8 cellular contexts compared by ENCODE assay signal in genomic region chrX:139203681-139204575, GRCh38.
DNase-seq lines count a peak whose midpoint lies in the region; ATAC-seq and TF ChIP-seq lines count a peak whose summit lies in the region.

No MANE protein-coding gene starts in this region.

- H3K4me3 Mint-ChIP-seq in neural progenitor cell: peak overlapping the region; percentile 99

- peaks cover 45% of the 10 kb centered on the region for H3K4me1 Mint-ChIP-seq in neural progenitor cell

- H3K4me2 ChIP-seq in MM.1S (ENCODE audit: low read depth, low read length) (peak overlapping the region; percentile 65; the same call in 1 of the 2 replicates), neural progenitor cell (peak overlapping the region; percentile 87)

- H3K27me3 ChIP-seq in MM.1S (replicated peaks; ENCODE audit: insufficient read depth, low read length) (no peaks in the 10 kb centered on the region), esophagus (ENCODE audit: control insufficient read depth in 1 of 2, insufficient read depth in 2 of 2, low read length in 2 of 2) (no peaks in the 10 kb centered on the region), neural progenitor cell (peaks cover 81% of the 10 kb centered on the region)

- H3K4me3 ChIP-seq in MM.1S (ENCODE audit: low read length) (peak overlapping the region; percentile 55), esophagus (ENCODE audit: low read depth in 1 of 2, low read length in 2 of 2) (peak overlapping the region; percentile 34 to 57), neural progenitor cell (peak overlapping the region; percentile 49)

- H3K9me3 ChIP-seq in MM.1S (replicated peaks; ENCODE audit: insufficient read depth, low read length) (no peaks in the 10 kb centered on the region), esophagus (ENCODE audit: control insufficient read depth in 2 of 2, insufficient read depth in 1 of 2, low read depth in 1 of 2, low read length in 1 of 2) (peaks cover 0 to 7% of the 10 kb centered on the region in 2 donors), neural progenitor cell (ENCODE audit: low read depth) (no peaks in the 10 kb centered on the region)

- peaks cover 19% of the 10 kb centered on the region for H3K27me3 Mint-ChIP-seq in neural progenitor cell (ENCODE audit: insufficient read depth, low read depth)

- no peak for ATAC-seq in HG02678 (IDR thresholded peaks at IDR 0.05; ENCODE audit: unreplicated experiment)

- H4K20me1 ChIP-seq in MM.1S (ENCODE audit: insufficient read depth, low read length): no peaks in the 10 kb centered on the region
- H4K20me1 ChIP-seq in neural progenitor cell (ENCODE audit: low read depth): no peaks in the 10 kb centered on the region

- no peaks in the 10 kb centered on the region for H3K9me2 ChIP-seq in MM.1S (replicated peaks; ENCODE audit: insufficient read depth, low read length)

- H3K4me1 ChIP-seq in MM.1S (ENCODE audit: low read length): no peaks in the 10 kb centered on the region
- peaks cover 0 to 2% of the 10 kb centered on the region in 2 donors for H3K4me1 ChIP-seq in esophagus (ENCODE audit: control insufficient read depth in 2 of 2, insufficient read depth in 2 of 2, low read length in 1 of 2)
- H3K4me1 ChIP-seq in neural progenitor cell: peaks cover 6% of the 10 kb centered on the region

- WGBS in esophagus, 2 donors: 2 to 26% methylated on average over 77 to 90 of the region's 97 CpGs

- H3F3A ChIP-seq in MM.1S (ENCODE audit: insufficient read depth, low read length) (no peaks in the 10 kb centered on the region), neural progenitor cell (ENCODE audit: low read depth) (peaks cover 12% of the 10 kb centered on the region)

- H3K79me2 ChIP-seq in MM.1S (ENCODE audit: low read length) (no peaks in the 10 kb centered on the region), neural progenitor cell (ENCODE audit: low read depth) (no peaks in the 10 kb centered on the region)

- peaks cover 2% of the 10 kb centered on the region for H3K9me3 Mint-ChIP-seq in neural progenitor cell

- peak; percentile 58 for DNase-seq in COLO668 (lab: John Stamatoyannopoulos, UW; ENCODE audit: unreplicated experiment)
- peak; percentile 17 for DNase-seq in MM.1S
- peak; percentile 62 for DNase-seq in neural progenitor cell (ENCODE audit: low spot score)
- DNase-seq in NK-92 (lab: John Stamatoyannopoulos, UW; ENCODE audit: unreplicated experiment): no peak
- no peak for DNase-seq in hepatic stellate cell (ENCODE audit: low spot score)
- DNase-seq in activated CD4-positive, CD25-positive, alpha-beta regulatory T cell treated with anti-CD3 and anti-CD28 coated beads, Interleukin-2, amount 50 U/mL, for 72 hours: no peak

- H3K36me3 Mint-ChIP-seq in neural progenitor cell: peaks cover 5% of the 10 kb centered on the region

- peak; percentile 28; the same call in 1 of the 2 replicates for TF ChIP-seq CTCF in MM.1S (IDR thresholded peaks at IDR 0.05; ENCODE audit: low read length)
- TF ChIP-seq CTCF in neural progenitor cell (IDR thresholded peaks at IDR 0.05): peak; percentile 22

- H3K9ac ChIP-seq in MM.1S (ENCODE audit: low read length) (peak overlapping the region; percentile 65), neural progenitor cell (no peak overlapping the region)

- H3K27ac ChIP-seq in MM.1S (ENCODE audit: low read length) (peak overlapping the region; percentile 87; the same call in 1 of the 2 replicates), esophagus (ENCODE audit: low read depth in 2 of 2, low read length in 1 of 2) (peak overlapping the region; percentile 3 to 29), neural progenitor cell (no peak overlapping the region)

- peak overlapping the region; percentile 93 for H3K27ac Mint-ChIP-seq in neural progenitor cell

- H3K36me3 ChIP-seq in MM.1S (replicated peaks; ENCODE audit: insufficient read depth, low read length) (no peaks in the 10 kb centered on the region), esophagus (ENCODE audit: control insufficient read depth in 2 of 2, insufficient read depth in 2 of 2, low read length in 1 of 2) (no peaks in the 10 kb centered on the region), neural progenitor cell (no peaks in the 10 kb centered on the region)

- peak overlapping the region; percentile 75 for H2AFZ ChIP-seq in MM.1S (ENCODE audit: low read length)
- H2AFZ ChIP-seq in neural progenitor cell (replicated peaks): peak overlapping the region; percentile 85

Comparison
In these comparisons a context has a peak if more than half of its experiments do, and no peak if none do; other contexts are left out.
1. DNase-seq: peak in COLO668 (single experiment), MM.1S (single experiment) and neural progenitor cell (single experiment); none in NK-92 (single experiment), hepatic stellate cell (single experiment) and activated CD4-positive, CD25-positive, alpha-beta regulatory T cell treated with anti-CD3 and anti-CD28 coated beads, Interleukin-2, amount 50 U/mL, for 72 hours (single experiment).
2. Peak in every context shown above with its lines, with median percentiles within 50 percentile points of each other: H3K4me3 ChIP-seq.